Comparison of ENCODE assay signal across 1 cellular context in genomic region chr15:65181582-65182353, GRCh38.
TF ChIP-seq lines count a peak whose summit lies in the region.

No MANE protein-coding gene starts in this region.

TF ChIP-seq in HEK293T, 16 proteins besides CTCF, POLR2A, EP300 and RAD21 (continued from another document):
- peak; percentile 91 for TF ChIP-seq PKNOX1 (IDR thresholded peaks at IDR 0.05)
TF ChIP-seq in HEK293T: peak in this region for 2; not testable (repeated sequence) for 14.
